In genomic region chr14:105560047-105560669, GRCh38 we compare ENCODE assay signal across 8 cellular contexts. TPM values are rescaled to one million over a fixed set of nuclear protein-coding genes. Genes with fewer than 3 reads are reported as not detected.
DNase-seq lines count a peak whose midpoint lies in the region; ATAC-seq and TF ChIP-seq lines count a peak whose summit lies in the region.
"Not testable (repeated sequence)": the region's sequence is repeated elsewhere in the genome, so short reads cannot be mapped to it uniquely, and the experiment has no call there.

No MANE protein-coding gene starts in this region.

- not testable (repeated sequence) for H3K9me3 Mint-ChIP-seq in Caco-2 (ENCODE audit: unreplicated experiment); T-cell

- DNase-seq in Caco-2, result peak in 1 of 2 experiments; percentile 50
- DNase-seq in T-cell, result not testable (repeated sequence)
- peak; percentile 77 for DNase-seq in spleen

- not testable (repeated sequence) for H3K36me3 ChIP-seq in Caco-2 (ENCODE audit: control insufficient read depth, insufficient read depth, low read length); gastroesophageal sphincter; spleen

- H3K27ac Mint-ChIP-seq in Caco-2 (ENCODE audit: unreplicated experiment); T-cell: not testable (repeated sequence)

- not testable (repeated sequence) for H3K27ac ChIP-seq in gastroesophageal sphincter
- peak overlapping the region in 3 of 8 donors; percentile 46 to 73 (median 69) for H3K27ac ChIP-seq in spleen

- ATAC-seq in GM19035 (IDR thresholded peaks at IDR 0.05; ENCODE audit: unreplicated experiment) (peak; percentile 65), GM21528 (IDR thresholded peaks at IDR 0.05; ENCODE audit: low FRiP score, unreplicated experiment) (peak; percentile 65), HG02885 (IDR thresholded peaks at IDR 0.05; ENCODE audit: poor library complexity, unreplicated experiment) (peak; percentile 69), HG03432 (IDR thresholded peaks at IDR 0.05; ENCODE audit: unreplicated experiment) (peak; percentile 66), T-cell (replicated peaks in 1 of 4) (peak; percentile 25 to 54 (median 48)), gastroesophageal sphincter (peak; percentile 38)

- not testable (repeated sequence) for H3K4me3 ChIP-seq in Caco-2 (ENCODE audit: low read depth, low read length); gastroesophageal sphincter; spleen

- TF ChIP-seq CTCF in Caco-2 (IDR thresholded peaks at IDR 0.05; ENCODE audit: insufficient read depth in 1 of 2, low read depth in 1 of 2, low read length in 1 of 2, severe bottlenecking in 1 of 2, unreplicated experiment in 1 of 2); gastroesophageal sphincter (IDR thresholded peaks at IDR 0.05); spleen (IDR thresholded peaks at IDR 0.05 in 8 of 11, conservative IDR thresholded peaks at IDR 0.05 in 3 of 11): not testable (repeated sequence)

- not testable (repeated sequence) for H3K4me1 ChIP-seq in Caco-2, gastroesophageal sphincter
- peaks cover 0 to 16% (median 1%) of the 10 kb centered on the region in 6 donors for H3K4me1 ChIP-seq in spleen

- not testable (repeated sequence) for H3K27me3 ChIP-seq in Caco-2 (replicated peaks; ENCODE audit: control insufficient read depth, insufficient read depth, low read length)
- H3K27me3 ChIP-seq in gastroesophageal sphincter (peaks cover 20% of the 10 kb centered on the region), spleen (replicated peaks in 1 of 7) (peaks cover 0 to 17% (median 0%) of the 10 kb centered on the region in 7 donors)

- CTCF ChIA-PET in Caco-2 (lab: Charles Lee), result interaction anchor here (1.3 kb wide), 1 partner anchor 383 kb away, joined by 4 read pairs; no protein-coding TSS in a partner anchor
- CTCF ChIA-PET in T-cell (lab: Charles Lee), result not testable (repeated sequence)

- H3K9me3 ChIP-seq in Caco-2, gastroesophageal sphincter, spleen: not testable (repeated sequence)

- not testable (repeated sequence) for H3K36me3 Mint-ChIP-seq in Caco-2 (ENCODE audit: insufficient read depth, unreplicated experiment); T-cell

- WGBS in gastroesophageal sphincter (ENCODE audit: low coverage in 1 of 2), 2 donors, result no CpG with 5 or more reads among the region's 27 CpGs
- WGBS in spleen, 5 donors, result 15 to 57% (median 31%) methylated on average over 3 to 9 of the region's 27 CpGs

- H3K4me1 Mint-ChIP-seq in Caco-2 (ENCODE audit: low read depth, unreplicated experiment), result not testable (repeated sequence)
- H3K4me1 Mint-ChIP-seq in T-cell, result peaks cover 0 to 13% (median 7%) of the 10 kb centered on the region in 3 donors

- TF ChIP-seq POLR2A in gastroesophageal sphincter (IDR thresholded peaks at IDR 0.05); spleen (IDR thresholded peaks at IDR 0.05): not testable (repeated sequence)

- intact Hi-C loops in Caco-2 (cut with micrococcal nuclease; ENCODE audit: unreplicated experiment); spleen (cut with DNase I; ENCODE audit: low total_unique reads): not testable (repeated sequence)

- POLR2A ChIA-PET in Caco-2 (lab: Charles Lee); T-cell (lab: Charles Lee): not testable (repeated sequence)

- TF ChIP-seq EP300 in gastroesophageal sphincter (IDR thresholded peaks at IDR 0.05), result not testable (repeated sequence)

- peak overlapping the region; percentile 65 for H3K4me3 Mint-ChIP-seq in Caco-2 (ENCODE audit: unreplicated experiment)
- not testable (repeated sequence) for H3K4me3 Mint-ChIP-seq in T-cell

- BruUV-seq in Caco-2 (replicated peaks; lab: Mats Ljungman, UMichigan), result not testable (repeated sequence)

- H3K27me3 Mint-ChIP-seq in Caco-2 (ENCODE audit: insufficient read depth, unreplicated experiment), result not testable (repeated sequence)
- H3K27me3 Mint-ChIP-seq in T-cell, result peaks cover 4 to 10% of the 10 kb centered on the region in 2 donors

RNA-seq across cellular contexts. Expression of gene TMEM121, which starts 33.8 kb away (rescaled TPM):
- total RNA-seq in Caco-2 (2022) (0.28 TPM in 1 of 2 replicates, not detected in the other), T-cell (1 to 10 TPM; 1.8 to 6.7 (median 4.0) TPM), gastroesophageal sphincter (1 to 10 TPM; 3.9 to 6.7 (median 5.2) TPM), spleen (10 to 100 TPM in 1 of 7 donors, 1 to 10 TPM in 6; 3.4 to 10.4 (median 4.6) TPM)
- 1 to 10 TPM; 3.3 to 6.0 (median 3.6) TPM for polyA plus RNA-seq in spleen
